11 cellular contexts compared by ENCODE assay signal in genomic region chr21:45640001-45640887, GRCh38. TPM values are rescaled to one million over a fixed set of nuclear protein-coding genes. Genes with fewer than 3 reads are reported as not detected.
DNase-seq lines count a peak whose midpoint lies in the region; ATAC-seq, FAIRE-seq and TF ChIP-seq lines count a peak whose summit lies in the region.
"Had no signal": no experiment of that assay in that cellular context is flagged by ENCODE, and none has a peak within 500 bp of the region (broad histone marks: within the 10 kb centered on the region; RNA-seq: fewer than 3 reads in every experiment).

No MANE protein-coding gene starts in this region.

- no peak for ATAC-seq in K562
- ATAC-seq in naive thymus-derived CD8-positive, alpha-beta T cell, result no peak
- ATAC-seq in GM19351 (IDR thresholded peaks at IDR 0.05; ENCODE audit: unreplicated experiment), result no peak
- no peak for ATAC-seq in HG02970 (IDR thresholded peaks at IDR 0.05; ENCODE audit: low FRiP score, unreplicated experiment)

- peaks cover 0 to 33% (median 25%) of the 10 kb centered on the region in 4 donors for H3K4me1 Mint-ChIP-seq in naive thymus-derived CD8-positive, alpha-beta T cell

- peaks cover 0 to 11% (median 9%) of the 10 kb centered on the region in 5 donors for H3K27me3 Mint-ChIP-seq in naive thymus-derived CD8-positive, alpha-beta T cell

- no peaks in the 10 kb centered on the region for H4K20me1 ChIP-seq in K562 (replicated peaks; ENCODE audit: control insufficient read depth, insufficient read depth, low read length)

- H3K4me3 Mint-ChIP-seq in naive thymus-derived CD8-positive, alpha-beta T cell, result peak overlapping the region in 9 of 10 donors; percentile 28 to 71 (median 57)

- H3K36me3 Mint-ChIP-seq in naive thymus-derived CD8-positive, alpha-beta T cell, result no peaks in the 10 kb centered on the region
- H3K36me3 Mint-ChIP-seq: activated naive CD8-positive, alpha-beta T cell treated with anti-CD3 and anti-CD28 coated beads, Interleukin-2, amount 10 ng/mL, durations not matched to agents 7 days and 5 days had no signal

- H3K4me3 ChIP-seq in K562, result no peak overlapping the region

- H3K27me3 ChIP-seq in K562 (ENCODE audit: control insufficient read depth in 2 of 2, insufficient read depth in 2 of 2, low read length in 2 of 2), result peaks cover 12 to 23% of the 10 kb centered on the region in 2 experiments; a peak in 4 of 5 replicates

- H3K27ac Mint-ChIP-seq in naive thymus-derived CD8-positive, alpha-beta T cell, result peak overlapping the region in 4 of 10 donors; percentile 34 to 84 (median 41)
- H3K27ac Mint-ChIP-seq: activated naive CD8-positive, alpha-beta T cell treated with anti-CD3 and anti-CD28 coated beads, Interleukin-2, amount 10 ng/mL, durations not matched to agents 7 days and 5 days had no signal

- no peaks in the 10 kb centered on the region for H3K9me3 Mint-ChIP-seq in naive thymus-derived CD8-positive, alpha-beta T cell
- H3K9me3 Mint-ChIP-seq: activated naive CD8-positive, alpha-beta T cell treated with anti-CD3 and anti-CD28 coated beads, Interleukin-2, amount 10 ng/mL, durations not matched to agents 7 days and 5 days had no signal

- no peaks in the 10 kb centered on the region for H3K9me1 ChIP-seq in K562 (ENCODE audit: control insufficient read depth, insufficient read depth, low read length)

- WGBS in K562 (ENCODE audit: insufficient coverage, low coverage, missing lambda C conversion rate), result 2% methylated on average over 6 of the region's 6 CpGs

- BruUV-seq in K562 (replicated peaks; lab: Mats Ljungman, UMichigan), result no TSS peak

- H2AFZ ChIP-seq in K562 (ENCODE audit: low read depth, low read length), result no peak overlapping the region

- CTCF ChIA-PET in K562 (lab: Yijun Ruan, JAX; ENCODE audit: low intra/inter-chr PET ratio), result no interaction called here

- peaks cover 0 to 33% of the 10 kb centered on the region in 2 experiments; a peak in 2 of 5 replicates for H3K4me1 ChIP-seq in K562 (replicated peaks in 1 of 2; ENCODE audit: control insufficient read depth in 2 of 2, insufficient read depth in 2 of 2, low read length in 2 of 2)

- H3K4me2 ChIP-seq in K562 (ENCODE audit: insufficient read depth, low read length), result no peak overlapping the region

- no peak for FAIRE-seq in K562 (lab: Jason Lieb, UNC)

- H3K27ac ChIP-seq in K562 (ENCODE audit: extremely low read depth, low read depth, low read length), result no peak overlapping the region
- H3K27ac ChIP-seq: epithelial cell of prostate had no signal

- DNase-seq in D341Med (ENCODE audit: low spot score) (peak; percentile 39), KBM-7 (peak; percentile 38), K562 (ENCODE audit: extremely low read depth in 1 of 4, low spot score in 3 of 4) (peak in 1 of 4 experiments; percentile 7), COR-L47 (lab: John Stamatoyannopoulos, UW) (no peak), cerebellum (ENCODE audit: low spot score) (no peak)
- DNase-seq in naive thymus-derived CD8-positive, alpha-beta T cell, result no peak
- DNase-seq: activated naive CD8-positive, alpha-beta T cell treated with anti-CD3 and anti-CD28 coated beads, Interleukin-2, amount 10 ng/mL, durations not matched to agents 7 days and 5 days had no signal

- intact Hi-C loops in K562 (cut with micrococcal nuclease), result no loop called here

- TF ChIP-seq CTCF in K562 (IDR thresholded peaks at IDR 0.05 in 2 of 3, conservative IDR thresholded peaks at IDR 0.05 in 1 of 3; ENCODE audit: insufficient read depth in 2 of 3, low read depth in 1 of 3, low read length in 3 of 3), result 0 out of 6 replicates have a peak, but pooled peaks of 1 of the 3 experiments have one; percentile 16

- TF ChIP-seq POLR2A in K562 (conservative IDR thresholded peaks at IDR 0.05), result no peak

- POLR2A ChIA-PET in K562 (lab: Yijun Ruan, JAX), result interaction anchor here (0.5 to 1.5 kb wide), 3 partner anchors 10 to 38 kb away, joined by 3 to 4 read pairs (median 3); no protein-coding TSS in a partner anchor
- POLR2A ChIA-PET in naive thymus-derived CD8-positive, alpha-beta T cell (lab: Charles Lee), result no interaction called here

- TF ChIP-seq RAD21 in K562 (CRISPR knock-in tag; conservative IDR thresholded peaks at IDR 0.05 in 1 of 2, IDR thresholded peaks at IDR 0.05 in 1 of 2), result no peak

- no peak overlapping the region for H3K9ac ChIP-seq in K562 (ENCODE audit: insufficient read depth in 1 of 2, low read depth in 2 of 2, low read length in 2 of 2)

- H3K9me3 ChIP-seq in K562 (replicated peaks; ENCODE audit: control insufficient read depth, insufficient read depth, low read depth, low read length), result peaks cover 6% of the 10 kb centered on the region; the same call in 1 of the 2 replicates

- TF ChIP-seq EP300 in K562 (IDR thresholded peaks at IDR 0.05; ENCODE audit: low read length), result no peak

- in situ Hi-C loops in KBM-7 (cut with MboI; ENCODE audit: low pct_unique_long_range_greater_than_20kb, low sequenced_read_pairs) (no loop called here), K562 (cut with MboI) (no loop called here)

- H3K36me3 ChIP-seq in K562 (ENCODE audit: control insufficient read depth, insufficient read depth, low read length), result no peaks in the 10 kb centered on the region

- no peaks in the 10 kb centered on the region for H3K79me2 ChIP-seq in K562 (ENCODE audit: control insufficient read depth, insufficient read depth, low read length)

TF ChIP-seq in K562, 482 proteins besides CTCF, POLR2A, EP300 and RAD21:
- TF ChIP-seq ZNF778 (CRISPR knock-in tag; IDR thresholded peaks at IDR 0.05) (no peak), HEY1 (CRISPR knock-in tag; IDR thresholded peaks at IDR 0.05; ENCODE audit: borderline replicate concordance) (no peak), SPI1 (IDR thresholded peaks at IDR 0.05; ENCODE audit: borderline replicate concordance, low read depth, low read length) (peak; percentile 38; the same call in 1 of the 2 replicates)

RNA-seq across cellular contexts. Expression of gene PCBP3, which starts 3.3 kb away (rescaled TPM):
- total RNA-seq in K562 (2011; cell fraction: chromatin; rRNA removed; ENCODE audit: low replicate concordance), result 2.7 and 3.7 TPM in 2 replicates
- total RNA-seq in K562 (2011; cell fraction: nucleolus; rRNA removed), result 1.2 and 1.6 TPM in 2 replicates
- 0.95 and 3.4 TPM in 2 replicates for total RNA-seq in K562 (2011; cell fraction: nucleoplasm; rRNA removed)
- 0.18 TPM in 1 of 2 replicates, not detected in the other for total RNA-seq in K562 (2014; rRNA removed)
- not detected in 2 replicates for total RNA-seq in K562 (2014; rRNA removed; fragmentation: Illumina TruSeq; extraction: Trizol)
- 0.15 TPM in 1 of 2 replicates, not detected in the other for total RNA-seq in K562 (2015; rRNA removed; fragmentation: Illumina TruSeq; extraction: Trizol)
- total RNA-seq in K562 (2021), result 0.34 TPM in 1 of 2 replicates, not detected in the other
- not detected in 2 replicates for polyA plus RNA-seq in K562 (2011; rRNA removed)
- polyA plus RNA-seq in K562 (2011; cell fraction: cytosol; rRNA removed), result 0.10 and 0.27 TPM in 2 replicates
- polyA plus RNA-seq in K562 (2011; cell fraction: nucleus; rRNA removed), result 0.58 and 0.59 TPM in 2 replicates
- 0.24 TPM in 1 of 2 replicates, not detected in the other for polyA plus RNA-seq in K562 (2012)
- polyA plus RNA-seq in K562 (2014; fragmentation: Illumina TruSeq; extraction: Trizol), result not detected in 2 replicates
- polyA plus RNA-seq in K562 (2014; fragmentation: Nextera tagmentation; extraction: Ambion mirVana), result not detected
- 2.0 TPM in 1 of 2 replicates, not detected in the other for polyA plus RNA-seq in K562 (2014; rRNA removed)
- 0.53 TPM in 1 of 2 replicates, not detected in the other for polyA minus RNA-seq in K562 (2011; rRNA and poly(A)+ RNA removed)
- polyA minus RNA-seq in K562 (2011; cell fraction: cytosol; rRNA and poly(A)+ RNA removed), result not detected in 2 replicates
- polyA minus RNA-seq in K562 (2011; cell fraction: nucleus; rRNA and poly(A)+ RNA removed), result 0.54 and 1.1 TPM in 2 replicates
- total RNA-seq in naive thymus-derived CD8-positive, alpha-beta T cell, result under 1 TPM in 1 of 2 experiments, not detected in 1; 0.47 TPM
- 1 to 10 TPM in 2 of 3 donors, under 1 TPM in 1; 0.82 to 2.3 (median 1.1) TPM for polyA plus RNA-seq in naive thymus-derived CD8-positive, alpha-beta T cell
- total RNA-seq in cerebellum, result 27.7 TPM
- total RNA-seq: HT-29 had no signal

Comparison
In these comparisons a context has a peak if more than half of its experiments do, and no peak if none do; other contexts are left out.
1. DNase-seq: peak in D341Med (single experiment) and KBM-7 (single experiment); none in naive thymus-derived CD8-positive, alpha-beta T cell (0 of 10), COR-L47 (single experiment) and cerebellum (single experiment).